Comparison of ENCODE assay signal across 8 cellular contexts in genomic region chr10:97736902-97737769, GRCh38. TPM values are rescaled to one million over a fixed set of nuclear protein-coding genes. Genes with fewer than 3 reads are reported as not detected.
DNase-seq lines count a peak whose midpoint lies in the region; ATAC-seq and TF ChIP-seq lines count a peak whose summit lies in the region.

TSS of gene ZFYVE27 (plus strand) at chr10:97737128. CDS start at chr10:97738478, 1,350 bp downstream.

- H3K4me2 ChIP-seq in SU-DHL-6 (ENCODE audit: low read depth, low read length, poor library complexity, severe bottlenecking), result peak within 1 kb of the TSS; percentile 68

- peak within 1 kb of the TSS; percentile 77 for H2AFZ ChIP-seq in SU-DHL-6 (ENCODE audit: low read depth, low read length, severe bottlenecking)

- no peaks in the 10 kb centered on the region for H3F3A ChIP-seq in SU-DHL-6 (ENCODE audit: insufficient read depth)

- no peaks in the 10 kb centered on the region for H3K27me3 Mint-ChIP-seq in activated naive CD8-positive, alpha-beta T cell treated with anti-CD3 and anti-CD28 coated beads, Interleukin-2, amount 10 ng/mL, durations not matched to agents 7 days and 5 days
- H3K27me3 Mint-ChIP-seq in glutamatergic neuron (ENCODE audit: unreplicated experiment), result peaks cover 10% of the 10 kb centered on the region
- H3K27me3 Mint-ChIP-seq in osteocyte (ENCODE audit: unreplicated experiment), result no peaks in the 10 kb centered on the region

- DNase-seq in GM12864 (ENCODE audit: low read depth) (peak; percentile 87), NCI-H1092 treated with DMSO at 0.1 percent for 48 hours (lab: John Stamatoyannopoulos, UW) (peak; percentile 81), glutamatergic neuron (peak; percentile 99), osteocyte (ENCODE audit: extremely low spot score, unreplicated experiment) (peak; percentile 99), thoracic aorta (ENCODE audit: low spot score) (peak; percentile 74)
- DNase-seq in activated naive CD8-positive, alpha-beta T cell treated with anti-CD3 and anti-CD28 coated beads, Interleukin-2, amount 10 ng/mL, durations not matched to agents 7 days and 5 days, result peak; percentile 97

- H3K9ac ChIP-seq in SU-DHL-6 (ENCODE audit: low read length), result peak within 1 kb of the TSS; percentile 88

- no peaks in the 10 kb centered on the region for H4K20me1 ChIP-seq in SU-DHL-6 (ENCODE audit: low read depth, low read length)

- H3K79me2 ChIP-seq in SU-DHL-6 (ENCODE audit: insufficient read depth, low read length), result peaks cover 29% of the 10 kb centered on the region

- H3K4me3 ChIP-seq in GM12864 (ENCODE audit: low read depth, low read length), result peak within 1 kb of the TSS; percentile 97
- peak within 1 kb of the TSS; percentile 77 for H3K4me3 ChIP-seq in SU-DHL-6 (ENCODE audit: insufficient read depth, low read length, poor library complexity, severe bottlenecking)
- H3K4me3 ChIP-seq in thoracic aorta, result peak within 1 kb of the TSS; percentile 85

- no peak for TF ChIP-seq CTCF in GM12864 (IDR thresholded peaks at IDR 0.05; ENCODE audit: low read depth, low read length, missing control alignments)
- TF ChIP-seq CTCF in SU-DHL-6 (IDR thresholded peaks at IDR 0.05; ENCODE audit: insufficient read depth, low read length, poor library complexity, severe bottlenecking), result no peak
- TF ChIP-seq CTCF in glutamatergic neuron (IDR thresholded peaks at IDR 0.05; ENCODE audit: partially characterized antibody, unreplicated experiment), result no peak
- no peak for TF ChIP-seq CTCF in osteocyte (IDR thresholded peaks at IDR 0.05)
- no peak for TF ChIP-seq CTCF in thoracic aorta (IDR thresholded peaks at IDR 0.05)

- peaks cover 30% of the 10 kb centered on the region for H3K4me1 Mint-ChIP-seq in activated naive CD8-positive, alpha-beta T cell treated with anti-CD3 and anti-CD28 coated beads, Interleukin-2, amount 10 ng/mL, durations not matched to agents 7 days and 5 days
- H3K4me1 Mint-ChIP-seq in glutamatergic neuron (ENCODE audit: low read depth, unreplicated experiment) (peaks cover 7% of the 10 kb centered on the region), osteocyte (ENCODE audit: unreplicated experiment) (peaks cover 29% of the 10 kb centered on the region)

- no peaks in the 10 kb centered on the region for H3K9me3 Mint-ChIP-seq in activated naive CD8-positive, alpha-beta T cell treated with anti-CD3 and anti-CD28 coated beads, Interleukin-2, amount 10 ng/mL, durations not matched to agents 7 days and 5 days
- H3K9me3 Mint-ChIP-seq in glutamatergic neuron (ENCODE audit: unreplicated experiment) (peaks cover 8% of the 10 kb centered on the region), osteocyte (ENCODE audit: unreplicated experiment) (no peaks in the 10 kb centered on the region)

- H3K9me2 ChIP-seq in SU-DHL-6 (replicated peaks; ENCODE audit: insufficient read depth, low read length), result no peaks in the 10 kb centered on the region

- H3K36me3 ChIP-seq in SU-DHL-6 (ENCODE audit: low read length) (0 out of 2 replicates have a peak, but pooled peaks cover 6% of the 10 kb centered on the region), thoracic aorta (no peaks in the 10 kb centered on the region)

- H3K4me3 Mint-ChIP-seq in activated naive CD8-positive, alpha-beta T cell treated with anti-CD3 and anti-CD28 coated beads, Interleukin-2, amount 10 ng/mL, durations not matched to agents 7 days and 5 days, result peak within 1 kb of the TSS; percentile 96
- H3K4me3 Mint-ChIP-seq in glutamatergic neuron (ENCODE audit: unreplicated experiment), result peak within 1 kb of the TSS; percentile 96
- peak within 1 kb of the TSS; percentile 96 for H3K4me3 Mint-ChIP-seq in osteocyte (ENCODE audit: unreplicated experiment)

- peak within 1 kb of the TSS; percentile 97 for H3K27ac Mint-ChIP-seq in activated naive CD8-positive, alpha-beta T cell treated with anti-CD3 and anti-CD28 coated beads, Interleukin-2, amount 10 ng/mL, durations not matched to agents 7 days and 5 days
- H3K27ac Mint-ChIP-seq in glutamatergic neuron (ENCODE audit: unreplicated experiment) (peak within 1 kb of the TSS; percentile 91), osteocyte (ENCODE audit: unreplicated experiment) (peak within 1 kb of the TSS; percentile 97)

- ATAC-seq in HG02623 (IDR thresholded peaks at IDR 0.05; ENCODE audit: unreplicated experiment), result peak; percentile 86
- peak; percentile 84 for ATAC-seq in activated naive CD8-positive, alpha-beta T cell treated with anti-CD3 and anti-CD28 coated beads, Interleukin-2, amount 10 ng/mL, durations not matched to agents 7 days and 5 days (ENCODE audit: low read depth)
- peak; percentile 84 for ATAC-seq in thoracic aorta (ENCODE audit: insufficient number of reproducible peaks, low FRiP score, low read depth)

- H3K27me3 ChIP-seq in SU-DHL-6 (ENCODE audit: low read length), result no peaks in the 10 kb centered on the region
- H3K27me3 ChIP-seq in thoracic aorta (replicated peaks; ENCODE audit: insufficient read depth), result no peaks in the 10 kb centered on the region

- POLR2A ChIA-PET in activated naive CD8-positive, alpha-beta T cell treated with anti-CD3 and anti-CD28 coated beads, Interleukin-2, amount 10 ng/mL, durations not matched to agents 7 days and 5 days (lab: Charles Lee), result interaction anchor here (0.6 to 1.6 kb wide), 17 partner anchors 8 to 398 kb away, joined by 3 to 12 read pairs (median 3); partner anchors contain the start of genes AVPI1, MARVELD1, PI4K2A and R3HCC1L

- peaks cover 8 to 24% of the 10 kb centered on the region in 2 donors for H3K4me1 ChIP-seq in thoracic aorta (ENCODE audit: control insufficient read depth in 1 of 2, low read depth in 2 of 2)

- H3K9me3 ChIP-seq in SU-DHL-6 (ENCODE audit: insufficient read depth, low read length), result no peaks in the 10 kb centered on the region
- H3K9me3 ChIP-seq in thoracic aorta, result no peaks in the 10 kb centered on the region

- H3K27ac ChIP-seq in SU-DHL-6 (ENCODE audit: low read depth, low read length) (peak within 1 kb of the TSS; percentile 46), thoracic aorta (peak within 1 kb of the TSS; percentile 87 to 95)

- H3K36me3 Mint-ChIP-seq in activated naive CD8-positive, alpha-beta T cell treated with anti-CD3 and anti-CD28 coated beads, Interleukin-2, amount 10 ng/mL, durations not matched to agents 7 days and 5 days, result peaks cover 17% of the 10 kb centered on the region
- H3K36me3 Mint-ChIP-seq in glutamatergic neuron (ENCODE audit: unreplicated experiment) (peaks cover 9% of the 10 kb centered on the region), osteocyte (ENCODE audit: unreplicated experiment) (peaks cover 16% of the 10 kb centered on the region)

RNA-seq across cellular contexts. Expression of gene ZFYVE27, which starts in this region (rescaled TPM):
- 10 to 100 TPM; 36.9 to 43.4 TPM for total RNA-seq in activated naive CD8-positive, alpha-beta T cell treated with anti-CD3 and anti-CD28 coated beads, Interleukin-2, amount 10 ng/mL, durations not matched to agents 7 days and 5 days
- total RNA-seq in glutamatergic neuron (ENCODE audit: unreplicated experiment) (48.5 TPM), osteocyte (22.5 and 27.0 TPM in 2 replicates), thoracic aorta (10 to 100 TPM; 24.8 to 25.5 TPM)

Comparison
In these comparisons a context has a peak if more than half of its experiments do, and no peak if none do; other contexts are left out.
1. Peak in every context shown above with its lines: DNase-seq, ATAC-seq, H3K4me3 ChIP-seq and H3K27ac ChIP-seq.